3 cellular contexts compared by ENCODE assay signal in genomic region chr7:124896001-124896400, GRCh38.
TF ChIP-seq lines count a peak whose summit lies in the region.

No MANE protein-coding gene starts in this region.

TF ChIP-seq in A549, 52 proteins besides CTCF, POLR2A, EP300 and RAD21:
- TF ChIP-seq NFE2L2 (conservative IDR thresholded peaks at IDR 0.05; ENCODE audit: low read length) = no peak
- TF ChIP-seq JUNB (IDR thresholded peaks at IDR 0.05) = no peak
- no peak for TF ChIP-seq CHD4 (IDR thresholded peaks at IDR 0.05; ENCODE audit: borderline replicate concordance)
- TF ChIP-seq MAFK (IDR thresholded peaks at IDR 0.05; ENCODE audit: partially characterized antibody) = peak; percentile 43
- TF ChIP-seq EHMT2 (IDR thresholded peaks at IDR 0.05; ENCODE audit: low read depth) = no peak
- TF ChIP-seq HOXB5 (CRISPR knock-in tag; IDR thresholded peaks at IDR 0.05) = no peak

TF ChIP-seq in IMR-90, 13 proteins besides CTCF, POLR2A, EP300 and RAD21:
- TF ChIP-seq FOS (IDR thresholded peaks at IDR 0.05; ENCODE audit: low read depth, low read length) = no peak
- no peak for TF ChIP-seq BHLHE40 (IDR thresholded peaks at IDR 0.05; ENCODE audit: low read depth, low read length)
- peak; percentile 58; the same call in 1 of the 2 replicates for TF ChIP-seq MAFK (IDR thresholded peaks at IDR 0.05; ENCODE audit: low read depth, low read length)

TF ChIP-seq in K562, 482 proteins besides CTCF, POLR2A, EP300 and RAD21:
- peak; percentile 86 for TF ChIP-seq ZNF316 (IDR thresholded peaks at IDR 0.05)
- TF ChIP-seq C11orf30 (IDR thresholded peaks at IDR 0.05; ENCODE audit: low read depth) = peak; percentile 61; the same call in 1 of the 2 replicates
- peak; percentile 44 for TF ChIP-seq MAFG (tag; conservative IDR thresholded peaks at IDR 0.05)
- no peak for TF ChIP-seq SIX5 (IDR thresholded peaks at IDR 0.05; ENCODE audit: borderline replicate concordance in 1 of 2, insufficient read depth in 1 of 2, low read depth in 1 of 2, low read length in 2 of 2)
- TF ChIP-seq ZNF311 (CRISPR knock-in tag; IDR thresholded peaks at IDR 0.05) = no peak
- TF ChIP-seq MAFK (IDR thresholded peaks at IDR 0.05; ENCODE audit: low read length) = peak; percentile 49; the same call in 1 of the 2 replicates
- peak; percentile 66; the same call in 1 of the 2 replicates for TF ChIP-seq MAFF (IDR thresholded peaks at IDR 0.05; ENCODE audit: low read length)
TF ChIP-seq in K562: peak in this region for 5.
